In genomic region chr4:174871407-174871806, GRCh38 we compare ENCODE assay signal across 23 cellular contexts. TPM values are rescaled to one million over a fixed set of nuclear protein-coding genes. Genes with fewer than 3 reads are reported as not detected.
DNase-seq lines count a peak whose midpoint lies in the region; ATAC-seq, FAIRE-seq and TF ChIP-seq lines count a peak whose summit lies in the region.
"Had no signal": no experiment of that assay in that cellular context is flagged by ENCODE, and none has a peak within 500 bp of the region (broad histone marks: within the 10 kb centered on the region; RNA-seq: fewer than 3 reads in every experiment).

No MANE protein-coding gene starts in this region.

- H3K36me3 Mint-ChIP-seq in MCF 10A (ENCODE audit: insufficient read depth, unreplicated experiment) = no peaks in the 10 kb centered on the region
- no peaks in the 10 kb centered on the region for H3K36me3 Mint-ChIP-seq in activated CD4-positive, alpha-beta T cell treated with anti-CD3 and anti-CD28 coated beads for 36 hours (ENCODE audit: low read depth)

- H3K27me3 ChIP-seq in breast epithelium (no peaks in the 10 kb centered on the region), SU-DHL-6 (ENCODE audit: low read length) (no peaks in the 10 kb centered on the region), lower lobe of right lung (ENCODE audit: low read depth) (no peaks in the 10 kb centered on the region)

- no peaks in the 10 kb centered on the region for H3K9me3 ChIP-seq in breast epithelium
- H3K9me3 ChIP-seq in SU-DHL-6 (ENCODE audit: insufficient read depth, low read length) = no peaks in the 10 kb centered on the region
- no peaks in the 10 kb centered on the region for H3K9me3 ChIP-seq in lower lobe of right lung
- H3K9me3 ChIP-seq in kidney (ENCODE audit: control insufficient read depth in 1 of 2, low read length in 2 of 2) = no peaks in the 10 kb centered on the region
- H3K9me3 ChIP-seq: A549, Caco-2 had no signal

- no peak for FAIRE-seq in kidney (lab: Jason Lieb, UNC)
- FAIRE-seq: A549, GM12892, GM18507, H54 had no signal

- H3K27me3 Mint-ChIP-seq in MCF 10A (ENCODE audit: insufficient read depth, unreplicated experiment) = no peaks in the 10 kb centered on the region
- H3K27me3 Mint-ChIP-seq in activated CD4-positive, alpha-beta T cell treated with anti-CD3 and anti-CD28 coated beads for 36 hours = no peaks in the 10 kb centered on the region
- H3K27me3 Mint-ChIP-seq: CD4-positive, alpha-beta T cell had no signal

- H3K4me3 ChIP-seq in breast epithelium (no peak overlapping the region), SU-DHL-6 (ENCODE audit: insufficient read depth, low read length, poor library complexity, severe bottlenecking) (no peak overlapping the region), lower lobe of right lung (no peak overlapping the region), kidney (ENCODE audit: low read length in 2 of 2) (no peak overlapping the region)
- H3K4me3 ChIP-seq: A549, GM23338 had no signal

- no peak overlapping the region for H3K4me3 Mint-ChIP-seq in MCF 10A (ENCODE audit: unreplicated experiment)
- no peak overlapping the region for H3K4me3 Mint-ChIP-seq in activated CD4-positive, alpha-beta T cell treated with anti-CD3 and anti-CD28 coated beads for 36 hours
- H3K4me3 Mint-ChIP-seq: CD4-positive, alpha-beta T cell; GM23338 had no signal

- no peaks in the 10 kb centered on the region for H3K36me3 ChIP-seq in breast epithelium
- peaks cover 11% of the 10 kb centered on the region for H3K36me3 ChIP-seq in SU-DHL-6 (ENCODE audit: low read length)
- no peaks in the 10 kb centered on the region for H3K36me3 ChIP-seq in lower lobe of right lung
- H3K36me3 ChIP-seq in kidney (ENCODE audit: control insufficient read depth in 1 of 2, insufficient read depth in 2 of 2, low read length in 2 of 2) = no peaks in the 10 kb centered on the region

- H3K79me2 ChIP-seq in SU-DHL-6 (ENCODE audit: insufficient read depth, low read length) = no peaks in the 10 kb centered on the region

- no peaks in the 10 kb centered on the region for H3K9me3 Mint-ChIP-seq in MCF 10A (ENCODE audit: unreplicated experiment)
- H3K9me3 Mint-ChIP-seq in activated CD4-positive, alpha-beta T cell treated with anti-CD3 and anti-CD28 coated beads for 36 hours (ENCODE audit: low read depth) = peaks cover 2% of the 10 kb centered on the region
- H3K9me3 Mint-ChIP-seq: GM23338 had no signal

- no peaks in the 10 kb centered on the region for H3K4me1 Mint-ChIP-seq in MCF 10A (ENCODE audit: insufficient read depth, unreplicated experiment)
- no peaks in the 10 kb centered on the region for H3K4me1 Mint-ChIP-seq in activated CD4-positive, alpha-beta T cell treated with anti-CD3 and anti-CD28 coated beads for 36 hours

- no peak overlapping the region for H2AFZ ChIP-seq in SU-DHL-6 (ENCODE audit: low read depth, low read length, severe bottlenecking)
- H2AFZ ChIP-seq: GM23338 had no signal

- no peak for TF ChIP-seq POLR2A in breast epithelium (IDR thresholded peaks at IDR 0.05)

- H3K27ac Mint-ChIP-seq in MCF 10A (ENCODE audit: low read depth, unreplicated experiment) = no peak overlapping the region
- H3K27ac Mint-ChIP-seq in activated CD4-positive, alpha-beta T cell treated with anti-CD3 and anti-CD28 coated beads for 36 hours = no peak overlapping the region
- H3K27ac Mint-ChIP-seq: CD4-positive, alpha-beta T cell; GM23338 had no signal

- no peak for DNase-seq in breast epithelium (ENCODE audit: low spot score in 2 of 2)
- no peak for DNase-seq in MCF 10A (ENCODE audit: unreplicated experiment)
- no peak for DNase-seq in lower lobe of right lung
- no peak for DNase-seq in kidney tubule cell (ENCODE audit: low spot score)
- no peak for DNase-seq in activated CD4-positive, alpha-beta T cell treated with anti-CD3 and anti-CD28 coated beads for 36 hours
- DNase-seq in kidney = no peak
- DNase-seq: AML-193; CD4-positive, alpha-beta T cell; DMS79; GDM1 had no signal

- H3K9ac ChIP-seq in SU-DHL-6 (ENCODE audit: low read length) (no peak overlapping the region), kidney (ENCODE audit: low read length in 2 of 2) (no peak overlapping the region)

- CTCF ChIA-PET in MCF 10A (lab: Yijun Ruan, JAX) = no interaction called here
- CTCF ChIA-PET in activated CD4-positive, alpha-beta T cell treated with anti-CD3 and anti-CD28 coated beads for 36 hours (lab: Charles Lee) = no interaction called here

- ATAC-seq in lower lobe of right lung = peak; percentile 50 to 78
- ATAC-seq in activated CD4-positive, alpha-beta T cell treated with anti-CD3 and anti-CD28 coated beads for 36 hours = no peak
- ATAC-seq: A549, GM23338 had no signal

- H3K4me1 ChIP-seq in breast epithelium = peaks cover 0 to 2% of the 10 kb centered on the region in 2 donors
- no peaks in the 10 kb centered on the region for H3K4me1 ChIP-seq in lower lobe of right lung
- no peaks in the 10 kb centered on the region for H3K4me1 ChIP-seq in kidney (ENCODE audit: control insufficient read depth in 1 of 2, insufficient read depth in 1 of 2, low read depth in 1 of 2, low read length in 2 of 2)
- H3K4me1 ChIP-seq: A549 had no signal

- H4K20me1 ChIP-seq in SU-DHL-6 (ENCODE audit: low read depth, low read length) = no peaks in the 10 kb centered on the region

- intact Hi-C loops in breast epithelium (cut with DNase I; ENCODE audit: low total_unique reads) (no loop called here), MCF 10A (cut with micrococcal nuclease) (loop anchor here (10.0 kb wide), 1 partner anchor 293 kb away; no protein-coding TSS in a partner anchor), lower lobe of right lung (cut with DNase I) (no loop called here), kidney (cut with DNase I) (no loop called here)
- intact Hi-C loops in activated CD4-positive, alpha-beta T cell treated with anti-CD3 and anti-CD28 coated beads for 36 hours (cut with DNase I, micrococcal nuclease) = loop anchor here in 1 of 2 experiments (10.0 kb wide), 1 partner anchor 1023 kb away; no protein-coding TSS in a partner anchor

- BruUV-seq in MCF 10A (replicated peaks; lab: Mats Ljungman, UMichigan) = no TSS peak

- peaks cover 14% of the 10 kb centered on the region for H3F3A ChIP-seq in SU-DHL-6 (ENCODE audit: insufficient read depth)

- POLR2A ChIA-PET in MCF 10A (lab: Yijun Ruan, JAX) = no interaction called here
- POLR2A ChIA-PET in activated CD4-positive, alpha-beta T cell treated with anti-CD3 and anti-CD28 coated beads for 36 hours (lab: Charles Lee) = no interaction called here

- H3K27ac ChIP-seq in breast epithelium (peak overlapping the region; percentile 23 to 26), SU-DHL-6 (ENCODE audit: low read depth, low read length) (no peak overlapping the region), lower lobe of right lung (no peak overlapping the region), kidney (ENCODE audit: low read depth in 2 of 2, low read length in 2 of 2) (no peak overlapping the region)
- H3K27ac ChIP-seq: 22Rv1, A549, C4-2B, HL-60 had no signal

- TF ChIP-seq CTCF in breast epithelium (IDR thresholded peaks at IDR 0.05) (no peak), MCF 10A (IDR thresholded peaks at IDR 0.05; ENCODE audit: unreplicated experiment) (no peak), SU-DHL-6 (IDR thresholded peaks at IDR 0.05; ENCODE audit: insufficient read depth, low read length, poor library complexity, severe bottlenecking) (no peak), lower lobe of right lung (IDR thresholded peaks at IDR 0.05) (no peak), kidney (IDR thresholded peaks at IDR 0.05; ENCODE audit: borderline replicate concordance, extremely low read depth, insufficient read depth) (no peak)

- peak overlapping the region; percentile 10 for H3K4me2 ChIP-seq in SU-DHL-6 (ENCODE audit: low read depth, low read length, poor library complexity, severe bottlenecking)
- H3K4me2 ChIP-seq: A549, GM23338 had no signal

- H3K9me2 ChIP-seq in SU-DHL-6 (replicated peaks; ENCODE audit: insufficient read depth, low read length) = no peaks in the 10 kb centered on the region

RNA-seq across cellular contexts. Expression of gene GLRA3, which starts 42.4 kb away (rescaled TPM):
- total RNA-seq in breast epithelium (10 to 100 TPM in 1 of 3 donors, 1 to 10 TPM in 1, under 1 TPM in 1; 0.16 to 54.7 (median 9.1) TPM), MCF 10A (2022) (not detected in 2 replicates), lower lobe of right lung (not detected), kidney (not detected)
- not detected for total RNA-seq in activated CD4-positive, alpha-beta T cell treated with anti-CD3 and anti-CD28 coated beads for 36 hours
- 0.13 TPM for polyA plus RNA-seq in kidney (ENCODE audit: insufficient read depth, low read depth, low replicate concordance)
- total RNA-seq: Caco-2; CD4-positive, alpha-beta T cell; Daoy; HT1080 had no signal
- polyA plus RNA-seq: BJ had no signal

RNA-seq across cellular contexts. Expression of gene ADAM29, which starts 46.8 kb away (rescaled TPM):
- total RNA-seq in breast epithelium = 1 to 10 TPM in 1 of 3 donors, under 1 TPM in 1, not detected in 1; 0.29 to 2.3 TPM
- not detected in 2 replicates for total RNA-seq in MCF 10A (2022)
- total RNA-seq in lower lobe of right lung = not detected
- not detected for total RNA-seq in activated CD4-positive, alpha-beta T cell treated with anti-CD3 and anti-CD28 coated beads for 36 hours
- not detected for total RNA-seq in kidney
- polyA plus RNA-seq in kidney (ENCODE audit: insufficient read depth, low read depth, low replicate concordance) = not detected
- total RNA-seq: Caco-2; CD4-positive, alpha-beta T cell; Daoy; GM23338; HT1080 had no signal
- polyA plus RNA-seq: A549, BJ, GM23338 had no signal

Comparison
In these comparisons a context has a peak if more than half of its experiments do, and no peak if none do; other contexts are left out.
1. H3K27ac ChIP-seq: peak in breast epithelium (2 of 2); none in SU-DHL-6 (single experiment), lower lobe of right lung (single experiment) and kidney (0 of 2).